8 cellular contexts compared by ENCODE assay signal in the genomic region with DNA sequence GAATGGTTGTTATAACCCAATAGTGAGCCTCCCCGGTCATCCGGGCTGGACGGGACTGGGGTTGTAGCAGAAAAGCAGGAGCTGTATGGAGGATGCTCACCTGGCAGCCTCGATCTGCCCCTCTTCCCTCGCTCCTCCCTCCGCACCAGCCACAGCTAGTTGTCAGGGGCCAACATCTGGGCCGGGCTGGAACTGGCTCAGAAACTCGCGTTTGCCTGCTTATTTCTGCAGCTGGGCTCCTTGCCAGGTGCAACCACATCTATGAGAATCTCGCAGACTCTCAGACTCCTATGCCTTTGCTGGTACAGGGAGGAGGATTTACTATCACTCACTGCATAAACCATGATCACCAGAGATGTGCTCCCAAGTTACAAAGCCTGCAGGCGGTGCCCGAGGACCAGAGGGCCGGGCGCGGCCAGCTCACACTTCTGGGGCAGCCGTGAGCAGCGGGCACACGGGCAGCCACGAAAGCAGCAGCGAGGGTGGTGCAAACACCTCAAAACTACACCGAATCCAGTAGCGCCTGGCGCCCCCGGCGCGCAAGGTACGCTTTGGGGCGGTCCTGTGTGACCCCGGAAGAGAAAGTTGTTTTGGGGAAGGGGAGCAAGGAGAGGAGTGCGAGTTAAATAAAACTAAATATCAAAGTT. TPM values are rescaled to one million over a fixed set of nuclear protein-coding genes. Genes with fewer than 3 reads are reported as not detected.
DNase-seq lines count a peak whose midpoint lies in the region; ATAC-seq and TF ChIP-seq lines count a peak whose summit lies in the region.

No MANE protein-coding gene starts in this region.

- ATAC-seq in GM19035 (IDR thresholded peaks at IDR 0.05; ENCODE audit: unreplicated experiment) (peak; percentile 49), HG03159 (IDR thresholded peaks at IDR 0.05; ENCODE audit: unreplicated experiment) (peak; percentile 43), mucosa of descending colon (peak; percentile 76)
- peak; percentile 68 to 72 for ATAC-seq in stimulated activated naive B cell treated with anti-CD40 and anti-IgM and Interleukin-4, amounts not matched to agents 10 μg/mL and 1 μg/mL and 100 μg/mL, for 72 hours (replicated peaks)

- peak overlapping the region; percentile 88 for H3K4me3 ChIP-seq in mucosa of descending colon

- H3K9me3 Mint-ChIP-seq in stimulated activated naive B cell treated with anti-CD40 and anti-IgM and Interleukin-4, amounts not matched to agents 10 μg/mL and 1 μg/mL and 100 μg/mL, for 72 hours, result peaks cover 0 to 1% of the 10 kb centered on the region in 2 donors

- no peaks in the 10 kb centered on the region for H3K27me3 Mint-ChIP-seq in stimulated activated naive B cell treated with anti-CD40 and anti-IgM and Interleukin-4, amounts not matched to agents 10 μg/mL and 1 μg/mL and 100 μg/mL, for 72 hours

- DNase-seq in C1 segment of cervical spinal cord (lab: John Stamatoyannopoulos, UW) (peak in 13 of 14 donors; percentile 58 to 94 (median 85)), NCI-H69 (lab: John Stamatoyannopoulos, UW) (peak; percentile 88), activated T-cell treated with anti-CD3 and anti-CD28 coated beads for 1 hour (ENCODE audit: low read depth) (peak; percentile 34), epithelial cell of prostate (ENCODE audit: low read depth, low spot score) (no peak), mucosa of descending colon (peak; percentile 84 to 88 (median 87))
- DNase-seq in stimulated activated naive B cell treated with anti-CD40 and anti-IgM and Interleukin-4, amounts not matched to agents 10 μg/mL and 1 μg/mL and 100 μg/mL, for 72 hours, result no peak

- H3K4me3 Mint-ChIP-seq in stimulated activated naive B cell treated with anti-CD40 and anti-IgM and Interleukin-4, amounts not matched to agents 10 μg/mL and 1 μg/mL and 100 μg/mL, for 72 hours, result peak overlapping the region; percentile 89 to 99

- H3K27ac Mint-ChIP-seq in stimulated activated naive B cell treated with anti-CD40 and anti-IgM and Interleukin-4, amounts not matched to agents 10 μg/mL and 1 μg/mL and 100 μg/mL, for 72 hours, result peak overlapping the region; percentile 90

- peak; percentile 52 for TF ChIP-seq CTCF in mucosa of descending colon (IDR thresholded peaks at IDR 0.05)

- peak overlapping the region; percentile 77 for H3K27ac ChIP-seq in epithelial cell of prostate

- H3K9me3 ChIP-seq in mucosa of descending colon, result peaks cover 5% of the 10 kb centered on the region

- intact Hi-C loops in mucosa of descending colon (cut with DNase I, micrococcal nuclease), result loop anchor here (5.0 to 10.0 kb wide), 2 partner anchors 161 to 163 kb away; no protein-coding TSS in a partner anchor

- peaks cover 16 to 37% of the 10 kb centered on the region in 2 donors for H3K4me1 Mint-ChIP-seq in stimulated activated naive B cell treated with anti-CD40 and anti-IgM and Interleukin-4, amounts not matched to agents 10 μg/mL and 1 μg/mL and 100 μg/mL, for 72 hours

- peaks cover 4% of the 10 kb centered on the region for H3K4me1 ChIP-seq in mucosa of descending colon (ENCODE audit: low read depth)

- no peaks in the 10 kb centered on the region for H3K36me3 Mint-ChIP-seq in stimulated activated naive B cell treated with anti-CD40 and anti-IgM and Interleukin-4, amounts not matched to agents 10 μg/mL and 1 μg/mL and 100 μg/mL, for 72 hours

- no peaks in the 10 kb centered on the region for H3K36me3 ChIP-seq in mucosa of descending colon (ENCODE audit: low read depth)

RNA-seq across cellular contexts. Expression of a gene that starts 0.6 kb away (rescaled TPM):
- 100 to 1,000 TPM in 1 of 3 donors, 10 to 100 TPM in 2; 57.7 to 105 (median 89.4) TPM for total RNA-seq in mucosa of descending colon

Comparison
In these comparisons a context has a peak if more than half of its experiments do, and no peak if none do; other contexts are left out.
1. DNase-seq: peak in C1 segment of cervical spinal cord (13 of 14), NCI-H69 (single experiment), activated T-cell treated with anti-CD3 and anti-CD28 coated beads for 1 hour (single experiment) and mucosa of descending colon (3 of 3); none in epithelial cell of prostate (single experiment) and stimulated activated naive B cell treated with anti-CD40 and anti-IgM and Interleukin-4, amounts not matched to agents 10 μg/mL and 1 μg/mL and 100 μg/mL, for 72 hours (single experiment).
2. Peak in every context shown above with its lines, with median percentiles within 50 percentile points of each other: ATAC-seq.